In genomic region chr2:33746401-33746800, GRCh38 we compare ENCODE assay signal across 15 cellular contexts.
DNase-seq lines count a peak whose midpoint lies in the region; ATAC-seq and TF ChIP-seq lines count a peak whose summit lies in the region.
"Had no signal": no experiment of that assay in that cellular context is flagged by ENCODE, and none has a peak within 500 bp of the region (broad histone marks: within the 10 kb centered on the region; RNA-seq: fewer than 3 reads in every experiment).

No MANE protein-coding gene starts in this region.

- 0% methylated on average over 2 of the region's 2 CpGs for WGBS in GM23248 (ENCODE audit: low coverage in 1 of 2, low lambda C conversion rate in 2 of 2, missing lambda C conversion rate in 2 of 2), 2 experiments

- H3K4me3 Mint-ChIP-seq in endothelial cell (ENCODE audit: unreplicated experiment): no peak overlapping the region
- H3K4me3 Mint-ChIP-seq: CD4-positive, alpha-beta memory T cell had no signal

- no peaks in the 10 kb centered on the region for H4K20me1 ChIP-seq in GM23248 (ENCODE audit: insufficient read depth)

- DNase-seq in SK-N-MC (ENCODE audit: low read depth, low spot score): no peak
- no peak for DNase-seq in endothelial cell (ENCODE audit: low spot score)
- DNase-seq in kidney tubule cell (ENCODE audit: low spot score): peak; percentile 30
- DNase-seq in stromal cell of bone marrow (ENCODE audit: low read depth): peak; percentile 44
- DNase-seq in NCI-H82 treated with DMSO at 0.1 percent for 48 hours (lab: John Stamatoyannopoulos, UW; ENCODE audit: unreplicated experiment): no peak
- no peak for DNase-seq in iPS-NIHi11 (ENCODE audit: low spot score)
- DNase-seq in GM23248: no peak
- DNase-seq: BE2C; CD4-positive, alpha-beta memory T cell; DMS79; EL had no signal

- H3K9ac ChIP-seq in SK-N-MC (ENCODE audit: insufficient read length) (no peak overlapping the region), GM23248 (no peak overlapping the region)

- in situ Hi-C loops in GM23248 (cut with MboI): no loop called here

- H3K9me3 Mint-ChIP-seq in endothelial cell (ENCODE audit: unreplicated experiment): peaks cover 5% of the 10 kb centered on the region

- H3K9me3 ChIP-seq in SK-N-MC (ENCODE audit: low read depth, low read length) (no peaks in the 10 kb centered on the region), GM23248 (ENCODE audit: low read depth) (no peaks in the 10 kb centered on the region)
- H3K9me3 ChIP-seq: A549, BE2C, HAP-1 had no signal

- H3F3A ChIP-seq in GM23248 (ENCODE audit: insufficient read depth): no peaks in the 10 kb centered on the region

- no peak overlapping the region for H3K4me2 ChIP-seq in GM23248 (ENCODE audit: unreplicated experiment)
- H3K4me2 ChIP-seq: A549 had no signal

- no peaks in the 10 kb centered on the region for H3K79me2 ChIP-seq in GM23248 (ENCODE audit: insufficient read depth)

- peaks cover 9% of the 10 kb centered on the region for H3K36me3 Mint-ChIP-seq in endothelial cell (ENCODE audit: low read depth, unreplicated experiment)
- H3K36me3 Mint-ChIP-seq: CD4-positive, alpha-beta memory T cell had no signal

- H3K4me1 ChIP-seq in GM23248 (ENCODE audit: insufficient read depth): no peaks in the 10 kb centered on the region
- H3K4me1 ChIP-seq: A549, BE2C, HAP-1 had no signal

- H3K27ac ChIP-seq in SK-N-MC (peak overlapping the region; percentile 55), GM23248 (no peak overlapping the region)
- H3K27ac ChIP-seq: A549, C4-2B had no signal

- no peak for ATAC-seq in HG02840 (IDR thresholded peaks at IDR 0.05; ENCODE audit: low FRiP score, unreplicated experiment)
- ATAC-seq: A549 had no signal

- H2AFZ ChIP-seq in GM23248: no peak overlapping the region

- no peaks in the 10 kb centered on the region for H3K27me3 ChIP-seq in GM23248 (replicated peaks; ENCODE audit: insufficient read depth)
- H3K27me3 ChIP-seq: BE2C had no signal

- no peak overlapping the region for H3K4me3 ChIP-seq in SK-N-MC
- no peak overlapping the region for H3K4me3 ChIP-seq in GM23248
- H3K4me3 ChIP-seq: A549, HAP-1 had no signal

- no peaks in the 10 kb centered on the region for H3K27me3 Mint-ChIP-seq in endothelial cell (ENCODE audit: unreplicated experiment)

- peak overlapping the region; percentile 70 for H3K27ac Mint-ChIP-seq in endothelial cell (ENCODE audit: unreplicated experiment)
- H3K27ac Mint-ChIP-seq: CD4-positive, alpha-beta memory T cell had no signal

- H3K4me1 Mint-ChIP-seq in endothelial cell (ENCODE audit: unreplicated experiment): peaks cover 22% of the 10 kb centered on the region
- H3K4me1 Mint-ChIP-seq: CD4-positive, alpha-beta memory T cell had no signal

- no peak for TF ChIP-seq CTCF in endothelial cell (IDR thresholded peaks at IDR 0.05; ENCODE audit: unreplicated experiment)

- H3K36me3 ChIP-seq in SK-N-MC (ENCODE audit: insufficient read depth, low read length) (no peaks in the 10 kb centered on the region), GM23248 (ENCODE audit: low read depth) (no peaks in the 10 kb centered on the region)
- H3K36me3 ChIP-seq: BE2C, HAP-1 had no signal

- H3K9me2 ChIP-seq in GM23248 (ENCODE audit: insufficient read depth): no peaks in the 10 kb centered on the region

Comparison
In these comparisons a context has a peak if more than half of its experiments do, and no peak if none do; other contexts are left out.
1. DNase-seq: peak in kidney tubule cell (single experiment) and stromal cell of bone marrow (single experiment); none in SK-N-MC (single experiment), endothelial cell (single experiment), NCI-H82 treated with DMSO at 0.1 percent for 48 hours (single experiment), iPS-NIHi11 (single experiment) and GM23248 (single experiment).